8 cellular contexts compared by ENCODE assay signal in the genomic region with DNA sequence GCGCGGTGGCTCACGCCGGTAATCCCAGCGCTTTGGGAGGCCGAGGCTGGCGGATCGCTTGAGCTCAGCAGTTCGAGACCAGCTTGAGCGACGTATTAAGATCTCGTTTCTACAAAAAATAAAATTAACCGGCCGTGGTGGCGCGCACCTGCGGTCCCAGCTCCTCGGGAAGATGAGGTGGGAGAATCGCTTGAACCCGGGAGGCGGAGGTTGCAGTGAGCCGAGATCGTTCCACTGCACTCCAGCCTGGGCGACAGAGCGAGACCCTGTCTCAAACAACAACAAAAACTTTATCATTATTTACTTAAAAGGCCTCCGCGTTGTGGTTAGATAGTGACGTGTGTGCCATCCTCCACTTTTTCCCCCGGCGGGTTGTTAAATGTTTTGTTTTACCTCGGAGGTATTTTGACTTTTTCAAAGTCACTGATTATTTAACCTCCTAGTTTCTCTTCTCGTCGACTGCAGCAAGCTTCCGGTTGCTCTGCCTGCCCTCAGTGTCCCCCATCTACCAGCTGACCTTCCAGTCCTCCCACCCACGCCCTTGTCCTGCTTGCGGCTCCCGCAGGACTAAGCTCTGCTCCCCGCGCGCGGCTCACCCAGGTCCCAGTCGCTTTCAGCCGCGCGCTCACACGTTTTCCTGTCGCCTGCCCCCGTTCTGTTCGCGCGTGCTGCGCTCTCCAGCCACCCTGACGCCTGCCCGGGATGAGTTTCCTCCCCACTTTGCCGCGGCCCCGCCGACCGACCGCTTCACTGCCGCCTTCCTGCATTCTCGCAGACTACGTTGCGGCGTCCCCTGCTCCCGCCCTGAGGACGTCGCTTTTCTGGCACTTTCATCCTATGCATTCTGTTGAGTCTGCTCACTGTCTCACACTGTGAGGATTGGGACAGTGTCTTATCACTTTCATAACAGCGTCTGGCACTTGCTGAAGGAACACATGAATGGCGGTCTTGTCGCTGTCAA. TPM values are rescaled to one million over a fixed set of nuclear protein-coding genes. Genes with fewer than 3 reads are reported as not detected.
DNase-seq lines count a peak whose midpoint lies in the region; ATAC-seq, FAIRE-seq and TF ChIP-seq lines count a peak whose summit lies in the region.

No MANE protein-coding gene starts in this region.

- intact Hi-C loops in adrenal gland (cut with DNase I) (loop anchor here in 1 of 2 donors (5.0 kb wide), 1 partner anchor 264 kb away; the partner anchor contains the start of gene ARID2), left ventricle myocardium superior (cut with micrococcal nuclease) (no loop called here), psoas muscle (cut with DNase I) (loop anchor here in 1 of 2 donors (5.0 kb wide), 2 partner anchors 264 to 381 kb away; partner anchors contain the start of genes ARID2 and SLC38A2)

- H3K4me3 ChIP-seq in H7 (ENCODE audit: insufficient read depth, low read depth, low read length) = peak overlapping the region; percentile 55
- peak overlapping the region; percentile 49 to 87 (median 72) for H3K4me3 ChIP-seq in adrenal gland
- H3K4me3 ChIP-seq in psoas muscle = peak overlapping the region; percentile 87

- 0 to 1% (median 0%) methylated on average over 54 to 71 of the region's 71 CpGs for WGBS in adrenal gland, 4 donors
- WGBS in psoas muscle, 3 donors = 1 to 2% (median 1%) methylated on average over 71 of the region's 71 CpGs

- H3K36me3 ChIP-seq in ES-I3 (ENCODE audit: insufficient read depth, low read length) (no peaks in the 10 kb centered on the region), H7 (replicated peaks; ENCODE audit: control insufficient read depth, insufficient read depth, low read length) (no peaks in the 10 kb centered on the region), adrenal gland (replicated peaks in 1 of 2) (no peaks in the 10 kb centered on the region), psoas muscle (ENCODE audit: insufficient read depth in 1 of 2, low read depth in 1 of 2) (peaks cover 0 to 7% of the 10 kb centered on the region in 2 donors)

- H3K27ac ChIP-seq in adrenal gland (peak overlapping the region; percentile 90 to 98 (median 96)), psoas muscle (peak overlapping the region; percentile 95)

- DNase-seq in H7 (peak; percentile 74), NCI-H1092 treated with DMSO at 0.1 percent for 48 hours (lab: John Stamatoyannopoulos, UW) (peak; percentile 92), T follicular helper cell (ENCODE audit: low read depth) (peak; percentile 60), adrenal gland (peak; percentile 71 to 88 (median 84)), left ventricle myocardium superior (peak; percentile 88), psoas muscle (peak; percentile 79 to 88), urothelium cell line (ENCODE audit: low spot score) (peak; percentile 68)

- no peaks in the 10 kb centered on the region; the same call in 1 of the 2 replicates for H3K4me1 ChIP-seq in ES-I3 (ENCODE audit: insufficient read depth, low read length)
- peaks cover 22 to 32% of the 10 kb centered on the region in 2 donors for H3K4me1 ChIP-seq in adrenal gland (replicated peaks in 1 of 2)
- peaks cover 26% of the 10 kb centered on the region for H3K4me1 ChIP-seq in psoas muscle

- TF ChIP-seq POLR2A in adrenal gland (IDR thresholded peaks at IDR 0.05) = peak; percentile 68 to 92

- H3K27me3 ChIP-seq in H7 (ENCODE audit: control insufficient read depth, insufficient read depth, low read length) (no peaks in the 10 kb centered on the region), adrenal gland (no peaks in the 10 kb centered on the region), psoas muscle (ENCODE audit: insufficient read depth in 3 of 3, low read length in 2 of 3) (no peaks in the 10 kb centered on the region)

- no peak for TF ChIP-seq CTCF in adrenal gland (IDR thresholded peaks at IDR 0.05)
- TF ChIP-seq CTCF in psoas muscle (IDR thresholded peaks at IDR 0.05) = no peak

- no peak for FAIRE-seq in urothelium cell line (lab: Jason Lieb, UNC)

- H3K9me3 ChIP-seq in ES-I3 (ENCODE audit: control insufficient read depth, insufficient read depth, low read length) = peaks cover 3% of the 10 kb centered on the region; the same call in 1 of the 2 replicates
- no peaks in the 10 kb centered on the region for H3K9me3 ChIP-seq in adrenal gland (replicated peaks in 1 of 3)
- no peaks in the 10 kb centered on the region for H3K9me3 ChIP-seq in psoas muscle

- ATAC-seq in left ventricle myocardium superior (peak; percentile 56), psoas muscle (peak; percentile 45 to 56 (median 54))

- H3K9ac ChIP-seq in ES-I3 (ENCODE audit: low read depth, low read length) = peak overlapping the region; percentile 62

RNA-seq across cellular contexts. Expression of gene SCAF11, which starts 1.2 kb away (rescaled TPM):
- 49.6 and 68.0 TPM in 2 replicates for total RNA-seq in H7 (2014; rRNA removed; shearing (Covaris generic))
- total RNA-seq in adrenal gland = 100 to 1,000 TPM in 3 of 8 donors, 10 to 100 TPM in 5; 69.5 to 170 (median 88.7) TPM
- polyA plus RNA-seq in adrenal gland = 10 to 100 TPM; 19.1 to 84.4 (median 28.1) TPM
- 79.9 TPM for total RNA-seq in left ventricle myocardium superior
- 10 to 100 TPM; 63.5 to 90.0 (median 75.9) TPM for total RNA-seq in psoas muscle
- polyA plus RNA-seq in psoas muscle = 10 to 100 TPM; 28.5 to 45.1 (median 29.9) TPM

Comparison
In these comparisons a context has a peak if more than half of its experiments do, and no peak if none do; other contexts are left out.
1. Peak in every context shown above with its lines: DNase-seq, ATAC-seq, H3K4me3 ChIP-seq and H3K27ac ChIP-seq.